14 cellular contexts compared by ENCODE assay signal in the genomic region with DNA sequence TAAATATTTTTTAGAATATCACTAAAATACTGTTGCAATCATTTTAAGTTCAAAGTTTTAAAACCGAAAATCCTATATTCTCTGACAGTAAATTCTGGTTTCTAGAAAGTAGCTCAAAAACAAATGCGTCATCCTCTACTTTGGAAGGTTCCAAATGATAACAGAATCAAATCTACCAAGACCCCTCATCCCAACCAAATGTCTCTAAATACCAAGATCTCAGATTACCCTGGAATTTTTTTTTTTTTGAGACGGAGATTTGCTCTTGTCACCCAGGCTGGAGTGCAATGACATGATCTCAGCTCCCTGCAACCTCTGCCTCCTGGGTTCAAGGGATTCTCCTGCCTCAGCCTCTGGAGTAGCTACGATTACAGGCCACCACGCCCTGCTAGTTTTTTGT.
"Had no signal": no experiment of that assay in that cellular context is flagged by ENCODE, and none has a peak within 500 bp of the region (broad histone marks: within the 10 kb centered on the region; RNA-seq: fewer than 3 reads in every experiment).

No MANE protein-coding gene starts in this region.

- H3K27me3 Mint-ChIP-seq: activated B cell treated with CpG ODN at 0.5 μM for 24 hours; effector memory CD8-positive, alpha-beta T cell; naive B cell had no signal

- H3K9me2 ChIP-seq: SK-N-SH had no signal

- H3K4me2 ChIP-seq: SK-N-SH had no signal

- H3K9me3 ChIP-seq: neutrophil, SK-N-SH, transverse colon had no signal

- ATAC-seq: activated T-cell treated with anti-CD3 and anti-CD28 coated beads, Interleukin-2, amount 50 U/mL, for 4 hours; effector memory CD8-positive, alpha-beta T cell had no signal

- H3K9me3 Mint-ChIP-seq: activated B cell treated with CpG ODN at 0.5 μM for 24 hours; activated T-cell treated with anti-CD3 and anti-CD28 coated beads, Interleukin-2, amount 50 U/mL, for 4 hours; effector memory CD8-positive, alpha-beta T cell; naive B cell had no signal

- H3K4me3 ChIP-seq: skin epidermis, transverse colon had no signal

- H3K36me3 ChIP-seq: neutrophil, transverse colon had no signal

- H3K27me3 ChIP-seq: neutrophil, transverse colon had no signal

- DNase-seq: activated B cell treated with CpG ODN at 0.5 μM for 24 hours; activated CD4-positive, alpha-beta T cell treated with anti-CD3 and anti-CD28 coated beads, Interleukin-2, amount 50 U/mL, for 1 hour; activated gamma-delta T cell treated with Interleukin-2 at 50 U/mL for 16 hours; activated T-cell treated with anti-CD3 and anti-CD28 coated beads, Interleukin-2, amount 50 U/mL, for 4 hours; central memory CD4-positive, alpha-beta T cell; effector memory CD8-positive, alpha-beta T cell; erythroblast; naive B cell; SK-N-SH; substantia nigra; T-helper 2 cell; transverse colon had no signal

- H3K9ac ChIP-seq: SK-N-SH had no signal

- H3K4me3 Mint-ChIP-seq: activated T-cell treated with anti-CD3 and anti-CD28 coated beads, Interleukin-2, amount 50 U/mL, for 4 hours had no signal
